ENCODE assay signal across 1 cellular context in genomic region chr4:140081582-140082398, GRCh38.
TF ChIP-seq lines count a peak whose summit lies in the region.

No MANE protein-coding gene starts in this region.

TF ChIP-seq in IMR-90, 13 proteins besides CTCF, POLR2A, EP300 and RAD21 (continued from another document):
- no peak for TF ChIP-seq MXI1 (IDR thresholded peaks at IDR 0.05; ENCODE audit: borderline replicate concordance, low read depth, low read length)
